In genomic region chr17:51107666-51108227, GRCh38 we compare ENCODE assay signal across 22 cellular contexts. TPM values are rescaled to one million over a fixed set of nuclear protein-coding genes. Genes with fewer than 3 reads are reported as not detected.
DNase-seq lines count a peak whose midpoint lies in the region; ATAC-seq, FAIRE-seq and TF ChIP-seq lines count a peak whose summit lies in the region.
"Had no signal": no experiment of that assay in that cellular context is flagged by ENCODE, and none has a peak within 500 bp of the region (broad histone marks: within the 10 kb centered on the region; RNA-seq: fewer than 3 reads in every experiment).

No MANE protein-coding gene starts in this region.

- peak; percentile 54 for ATAC-seq in body of pancreas
- ATAC-seq in pancreas = peak; percentile 32 to 57 (median 38)
- no peak for ATAC-seq in activated CD8-positive, alpha-beta memory T cell treated with anti-CD3 and anti-CD28 coated beads, Interleukin-2, amount 10 ng/mL, durations not matched to agents 7 days and 5 days
- ATAC-seq: GM12878, GM23338, HCT116 had no signal

- peak; percentile 19 for DNase-seq in activated effector memory CD4-positive, alpha-beta T cell treated with anti-CD3 and anti-CD28 coated beads, Interleukin-2, amount 50 U/mL, for 16 hours
- DNase-seq in activated effector memory CD4-positive, alpha-beta T cell treated with Interleukin-2 at 50 U/mL for 16 hours = no peak
- peak in 2 of 4 donors; percentile 13 to 22 for DNase-seq in body of pancreas
- peak in 1 of 6 donors; percentile 16 for DNase-seq in pancreas
- no peak for DNase-seq in posterior vena cava (ENCODE audit: low spot score)
- DNase-seq in NCI-H1436 (lab: John Stamatoyannopoulos, UW) = no peak
- DNase-seq in activated CD8-positive, alpha-beta memory T cell treated with anti-CD3 and anti-CD28 coated beads, Interleukin-2, amount 10 ng/mL, durations not matched to agents 7 days and 5 days = no peak
- DNase-seq in AG20443 (ENCODE audit: low spot score) = no peak
- DNase-seq: 8988T; Calu3; CD4-positive, alpha-beta memory T cell; NCI-H1092; NCI-H2081 treated with DMSO at 0.1 percent for 48 hours; NCI-H510A; NCI-H748 treated with DMSO at 0.1 percent for 48 hours; SHP77 had no signal

- H3K27me3 Mint-ChIP-seq in activated CD8-positive, alpha-beta memory T cell treated with anti-CD3 and anti-CD28 coated beads, Interleukin-2, amount 10 ng/mL, durations not matched to agents 7 days and 5 days = no peaks in the 10 kb centered on the region
- H3K27me3 Mint-ChIP-seq: CD4-positive, alpha-beta memory T cell had no signal

- H3K27ac ChIP-seq in body of pancreas = peak overlapping the region in 3 of 4 donors; percentile 40 to 73 (median 59)
- H3K27ac ChIP-seq in pancreas = peak overlapping the region in 3 of 4 donors; percentile 7 to 57 (median 41)
- H3K27ac ChIP-seq: KMS-11, SK-N-MC had no signal

- H3K4me3 Mint-ChIP-seq in activated CD8-positive, alpha-beta memory T cell treated with anti-CD3 and anti-CD28 coated beads, Interleukin-2, amount 10 ng/mL, durations not matched to agents 7 days and 5 days = no peak overlapping the region
- H3K4me3 Mint-ChIP-seq: CD4-positive, alpha-beta memory T cell; GM23338 had no signal

- no peak for TF ChIP-seq POLR2A in body of pancreas (IDR thresholded peaks at IDR 0.05)

- CTCF ChIA-PET in activated CD8-positive, alpha-beta memory T cell treated with anti-CD3 and anti-CD28 coated beads, Interleukin-2, amount 10 ng/mL, durations not matched to agents 7 days and 5 days (lab: Charles Lee) = interaction anchor here (0.6 to 1.3 kb wide), 2 partner anchors 46 to 331 kb away, joined by 3 read pairs; partner anchors contain the start of gene NME1

- FAIRE-seq in pancreas (lab: Jason Lieb, UNC) = no peak
- FAIRE-seq: GM12878, GM19239 had no signal

- H3K4me1 ChIP-seq in body of pancreas (peaks cover 67% of the 10 kb centered on the region), pancreas (peaks cover 27 to 41% (median 40%) of the 10 kb centered on the region in 3 donors)

- H3K27me3 ChIP-seq in body of pancreas = no peaks in the 10 kb centered on the region
- H3K27me3 ChIP-seq in pancreas = no peaks in the 10 kb centered on the region

- H3K9me3 Mint-ChIP-seq in activated CD8-positive, alpha-beta memory T cell treated with anti-CD3 and anti-CD28 coated beads, Interleukin-2, amount 10 ng/mL, durations not matched to agents 7 days and 5 days (ENCODE audit: low read depth) = no peaks in the 10 kb centered on the region
- H3K9me3 Mint-ChIP-seq: GM23338 had no signal

- peaks cover 10% of the 10 kb centered on the region for H3K36me3 Mint-ChIP-seq in activated CD8-positive, alpha-beta memory T cell treated with anti-CD3 and anti-CD28 coated beads, Interleukin-2, amount 10 ng/mL, durations not matched to agents 7 days and 5 days

- H3K4me1 Mint-ChIP-seq in activated CD8-positive, alpha-beta memory T cell treated with anti-CD3 and anti-CD28 coated beads, Interleukin-2, amount 10 ng/mL, durations not matched to agents 7 days and 5 days = peaks cover 9% of the 10 kb centered on the region
- H3K4me1 Mint-ChIP-seq: GM23338 had no signal

- H3K36me3 ChIP-seq in body of pancreas (replicated peaks in 1 of 2; ENCODE audit: insufficient read depth in 1 of 2, low read depth in 2 of 2) (no peaks in the 10 kb centered on the region), pancreas (no peaks in the 10 kb centered on the region)

- intact Hi-C loops in body of pancreas (cut with DNase I) = no loop called here
- intact Hi-C loops in pancreas (cut with DNase I) = no loop called here
- intact Hi-C loops in posterior vena cava (cut with DNase I) = no loop called here

- H3K4me3 ChIP-seq in body of pancreas (no peak overlapping the region), pancreas (no peak overlapping the region)
- H3K4me3 ChIP-seq: GM12878, GM23338, SK-N-MC had no signal

- no peak overlapping the region for H3K27ac Mint-ChIP-seq in activated CD8-positive, alpha-beta memory T cell treated with anti-CD3 and anti-CD28 coated beads, Interleukin-2, amount 10 ng/mL, durations not matched to agents 7 days and 5 days
- H3K27ac Mint-ChIP-seq: GM23338 had no signal

- TF ChIP-seq CTCF in body of pancreas (IDR thresholded peaks at IDR 0.05) (no peak), pancreas (IDR thresholded peaks at IDR 0.05) (no peak)

- WGBS in body of pancreas, 2 donors = 13 to 34% methylated on average over 4 of the region's 4 CpGs
- 18 to 37% methylated on average over 4 of the region's 4 CpGs for WGBS in pancreas, 2 donors

- H3K9me3 ChIP-seq in body of pancreas (no peaks in the 10 kb centered on the region), pancreas (no peaks in the 10 kb centered on the region)

RNA-seq across cellular contexts. Expression of gene SPAG9, which starts 12.9 kb away (rescaled TPM):
- total RNA-seq in body of pancreas (10 to 100 TPM; 49.8 to 76.8 TPM), pancreas (10 to 100 TPM; 32.3 to 56.1 (median 42.9) TPM), posterior vena cava (100 to 1,000 TPM in 1 of 2 donors, 10 to 100 TPM in 1; 88.4 to 126 TPM)
- 10 to 100 TPM; 18.7 to 33.0 TPM for polyA plus RNA-seq in pancreas
- 10 to 100 TPM; 49.0 to 53.8 TPM for total RNA-seq in activated CD8-positive, alpha-beta memory T cell treated with anti-CD3 and anti-CD28 coated beads, Interleukin-2, amount 10 ng/mL, durations not matched to agents 7 days and 5 days

RNA-seq across cellular contexts. Expression of gene NME1, which starts 45.6 kb away (rescaled TPM):
- total RNA-seq in body of pancreas (10 to 100 TPM; 17.5 to 27.2 TPM), pancreas (10 to 100 TPM; 15.6 to 49.1 (median 34.8) TPM), posterior vena cava (10 to 100 TPM; 48.8 to 61.3 TPM)
- 10 to 100 TPM; 43.6 to 57.1 TPM for polyA plus RNA-seq in pancreas
- 100 to 1,000 TPM; 143 to 248 TPM for total RNA-seq in activated CD8-positive, alpha-beta memory T cell treated with anti-CD3 and anti-CD28 coated beads, Interleukin-2, amount 10 ng/mL, durations not matched to agents 7 days and 5 days

RNA-seq across cellular contexts. Expression of gene NME2, which starts 58.5 kb away (rescaled TPM):
- total RNA-seq in body of pancreas = 100 to 1,000 TPM; 108 to 172 TPM
- 100 to 1,000 TPM; 137 to 315 (median 286) TPM for total RNA-seq in pancreas
- polyA plus RNA-seq in pancreas = 100 to 1,000 TPM; 263 to 371 TPM
- 100 to 1,000 TPM; 388 to 432 TPM for total RNA-seq in posterior vena cava
- total RNA-seq in activated CD8-positive, alpha-beta memory T cell treated with anti-CD3 and anti-CD28 coated beads, Interleukin-2, amount 10 ng/mL, durations not matched to agents 7 days and 5 days = 100 to 1,000 TPM; 470 to 555 TPM
